In genomic region chr1:22025368-22026154, GRCh38 we compare ENCODE assay signal across 1 cellular context.
TF ChIP-seq lines count a peak whose summit lies in the region.

No MANE protein-coding gene starts in this region.

TF ChIP-seq in HepG2, 621 proteins besides CTCF, POLR2A, EP300 and RAD21 (continued from another document and continues in another):
- TF ChIP-seq, protein P1, sequence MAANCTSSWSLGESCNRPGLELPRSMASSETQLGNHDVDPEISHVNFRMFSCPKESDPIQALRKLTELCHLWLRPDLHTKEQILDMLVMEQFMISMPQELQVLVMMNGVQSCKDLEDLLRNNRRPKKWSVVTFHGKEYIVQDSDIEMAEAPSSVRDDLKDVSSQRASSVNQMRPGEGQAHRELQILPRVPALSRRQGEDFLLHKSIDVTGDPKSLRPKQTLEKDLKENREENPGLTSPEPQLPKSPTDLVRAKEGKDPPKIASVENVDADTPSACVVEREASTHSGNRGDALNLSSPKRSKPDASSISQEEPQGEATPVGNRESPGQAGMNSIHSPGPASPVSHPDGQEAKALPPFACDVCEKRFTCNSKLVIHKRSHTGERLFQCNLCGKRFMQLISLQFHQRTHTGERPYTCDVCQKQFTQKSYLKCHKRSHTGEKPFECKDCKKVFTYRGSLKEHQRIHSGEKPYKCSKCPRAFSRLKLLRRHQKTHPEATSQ (CRISPR knock-in tag; IDR thresholded peaks at IDR 0.05; ENCODE audit: borderline replicate concordance): 0 out of 2 replicates have a peak, but pooled peaks have one; percentile 35
- TF ChIP-seq NR2F1 (CRISPR knock-in tag; IDR thresholded peaks at IDR 0.05) (no peak), ZNF687 (CRISPR knock-in tag; IDR thresholded peaks at IDR 0.05) (peak; percentile 73), CCAR2 (optimal IDR thresholded peaks at IDR 0.05; ENCODE audit: low read depth, low read length) (no peak), MYC (CRISPR knock-in tag; IDR thresholded peaks at IDR 0.05; ENCODE audit: borderline replicate concordance) (peak; percentile 52; the same call in 1 of the 2 replicates), IRF2 (CRISPR knock-in tag; IDR thresholded peaks at IDR 0.05) (peak; percentile 79; the same call in 1 of the 2 replicates), TBX2 (CRISPR knock-in tag; IDR thresholded peaks at IDR 0.05; ENCODE audit: borderline replicate concordance) (peak; percentile 66; the same call in 1 of the 2 replicates), ZNF660 (CRISPR knock-in tag; IDR thresholded peaks at IDR 0.05; ENCODE audit: borderline replicate concordance, low read depth) (no peak), EEA1 (CRISPR knock-in tag; IDR thresholded peaks at IDR 0.05; ENCODE audit: borderline replicate concordance) (no peak), ZNF766 (CRISPR knock-in tag; IDR thresholded peaks at IDR 0.05; ENCODE audit: borderline replicate concordance) (no peak), HNRNPUL1 (IDR thresholded peaks at IDR 0.05; ENCODE audit: low read depth, low read length) (no peak), ZSCAN20 (CRISPR knock-in tag; IDR thresholded peaks at IDR 0.05; ENCODE audit: borderline replicate concordance) (no peak), NR2F2 (IDR thresholded peaks at IDR 0.05; ENCODE audit: borderline replicate concordance, low read depth) (no peak), GTF3A (CRISPR knock-in tag; conservative IDR thresholded peaks at IDR 0.05) (peak; percentile 76; the same call in 1 of the 2 replicates), HNF1A (IDR thresholded peaks at IDR 0.05; ENCODE audit: low read depth) (no peak), HNF1A (CRISPR knock-in tag; IDR thresholded peaks at IDR 0.05; ENCODE audit: borderline replicate concordance) (no peak), NR1H2 (CRISPR knock-in tag; IDR thresholded peaks at IDR 0.05; ENCODE audit: borderline replicate concordance, low read depth) (peak; percentile 64; the same call in 1 of the 2 replicates), ZNF703 (CRISPR knock-in tag; IDR thresholded peaks at IDR 0.05; ENCODE audit: borderline replicate concordance) (no peak), HES4 (CRISPR knock-in tag; IDR thresholded peaks at IDR 0.05; ENCODE audit: borderline replicate concordance) (peak; percentile 61; the same call in 1 of the 2 replicates), ZSCAN25 (CRISPR knock-in tag; IDR thresholded peaks at IDR 0.05) (no peak)
- TF ChIP-seq, protein P2, sequence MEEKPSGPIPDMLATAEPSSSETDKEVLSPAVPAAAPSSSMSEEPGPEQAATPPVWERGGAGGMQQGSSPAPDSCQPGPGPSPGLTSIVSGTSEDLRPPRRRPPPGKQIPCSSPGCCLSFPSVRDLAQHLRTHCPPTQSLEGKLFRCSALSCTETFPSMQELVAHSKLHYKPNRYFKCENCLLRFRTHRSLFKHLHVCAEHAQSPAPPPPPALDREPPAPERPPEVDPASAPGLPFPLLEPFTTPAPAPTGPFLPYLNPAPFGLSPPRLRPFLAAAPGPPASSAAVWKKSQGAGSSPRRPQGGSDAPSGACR (CRISPR knock-in tag; IDR thresholded peaks at IDR 0.05): peak; percentile 58; the same call in 1 of the 2 replicates
- TF ChIP-seq, protein P3, sequence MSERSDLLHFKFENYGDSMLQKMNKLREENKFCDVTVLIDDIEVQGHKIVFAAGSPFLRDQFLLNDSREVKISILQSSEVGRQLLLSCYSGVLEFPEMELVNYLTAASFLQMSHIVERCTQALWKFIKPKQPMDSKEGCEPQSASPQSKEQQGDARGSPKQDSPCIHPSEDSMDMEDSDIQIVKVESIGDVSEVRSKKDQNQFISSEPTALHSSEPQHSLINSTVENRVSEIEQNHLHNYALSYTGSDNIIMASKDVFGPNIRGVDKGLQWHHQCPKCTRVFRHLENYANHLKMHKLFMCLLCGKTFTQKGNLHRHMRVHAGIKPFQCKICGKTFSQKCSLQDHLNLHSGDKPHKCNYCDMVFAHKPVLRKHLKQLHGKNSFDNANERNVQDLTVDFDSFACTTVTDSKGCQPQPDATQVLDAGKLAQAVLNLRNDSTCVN (CRISPR knock-in tag; IDR thresholded peaks at IDR 0.05; ENCODE audit: borderline replicate concordance): no peak
- TF ChIP-seq, protein P4, sequence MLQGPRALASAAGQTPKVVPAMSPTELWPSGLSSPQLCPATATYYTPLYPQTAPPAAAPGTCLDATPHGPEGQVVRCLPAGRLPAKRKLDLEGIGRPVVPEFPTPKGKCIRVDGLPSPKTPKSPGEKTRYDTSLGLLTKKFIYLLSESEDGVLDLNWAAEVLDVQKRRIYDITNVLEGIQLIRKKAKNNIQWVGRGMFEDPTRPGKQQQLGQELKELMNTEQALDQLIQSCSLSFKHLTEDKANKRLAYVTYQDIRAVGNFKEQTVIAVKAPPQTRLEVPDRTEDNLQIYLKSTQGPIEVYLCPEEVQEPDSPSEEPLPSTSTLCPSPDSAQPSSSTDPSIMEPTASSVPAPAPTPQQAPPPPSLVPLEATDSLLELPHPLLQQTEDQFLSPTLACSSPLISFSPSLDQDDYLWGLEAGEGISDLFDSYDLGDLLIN (CRISPR knock-in tag; IDR thresholded peaks at IDR 0.05; ENCODE audit: borderline replicate concordance): peak; percentile 39; the same call in 1 of the 2 replicates
- TF ChIP-seq, protein P5, sequence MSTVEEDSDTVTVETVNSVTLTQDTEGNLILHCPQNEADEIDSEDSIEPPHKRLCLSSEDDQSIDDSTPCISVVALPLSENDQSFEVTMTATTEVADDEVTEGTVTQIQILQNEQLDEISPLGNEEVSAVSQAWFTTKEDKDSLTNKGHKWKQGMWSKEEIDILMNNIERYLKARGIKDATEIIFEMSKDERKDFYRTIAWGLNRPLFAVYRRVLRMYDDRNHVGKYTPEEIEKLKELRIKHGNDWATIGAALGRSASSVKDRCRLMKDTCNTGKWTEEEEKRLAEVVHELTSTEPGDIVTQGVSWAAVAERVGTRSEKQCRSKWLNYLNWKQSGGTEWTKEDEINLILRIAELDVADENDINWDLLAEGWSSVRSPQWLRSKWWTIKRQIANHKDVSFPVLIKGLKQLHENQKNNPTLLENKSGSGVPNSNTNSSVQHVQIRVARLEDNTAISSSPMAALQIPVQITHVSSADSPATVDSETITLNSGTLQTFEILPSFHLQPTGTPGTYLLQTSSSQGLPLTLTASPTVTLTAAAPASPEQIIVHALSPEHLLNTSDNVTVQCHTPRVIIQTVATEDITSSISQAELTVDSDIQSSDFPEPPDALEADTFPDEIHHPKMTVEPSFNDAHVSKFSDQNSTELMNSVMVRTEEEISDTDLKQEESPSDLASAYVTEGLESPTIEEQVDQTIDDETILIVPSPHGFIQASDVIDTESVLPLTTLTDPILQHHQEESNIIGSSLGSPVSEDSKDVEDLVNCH (CRISPR knock-in tag; IDR thresholded peaks at IDR 0.05): no peak
- TF ChIP-seq, protein P6, sequence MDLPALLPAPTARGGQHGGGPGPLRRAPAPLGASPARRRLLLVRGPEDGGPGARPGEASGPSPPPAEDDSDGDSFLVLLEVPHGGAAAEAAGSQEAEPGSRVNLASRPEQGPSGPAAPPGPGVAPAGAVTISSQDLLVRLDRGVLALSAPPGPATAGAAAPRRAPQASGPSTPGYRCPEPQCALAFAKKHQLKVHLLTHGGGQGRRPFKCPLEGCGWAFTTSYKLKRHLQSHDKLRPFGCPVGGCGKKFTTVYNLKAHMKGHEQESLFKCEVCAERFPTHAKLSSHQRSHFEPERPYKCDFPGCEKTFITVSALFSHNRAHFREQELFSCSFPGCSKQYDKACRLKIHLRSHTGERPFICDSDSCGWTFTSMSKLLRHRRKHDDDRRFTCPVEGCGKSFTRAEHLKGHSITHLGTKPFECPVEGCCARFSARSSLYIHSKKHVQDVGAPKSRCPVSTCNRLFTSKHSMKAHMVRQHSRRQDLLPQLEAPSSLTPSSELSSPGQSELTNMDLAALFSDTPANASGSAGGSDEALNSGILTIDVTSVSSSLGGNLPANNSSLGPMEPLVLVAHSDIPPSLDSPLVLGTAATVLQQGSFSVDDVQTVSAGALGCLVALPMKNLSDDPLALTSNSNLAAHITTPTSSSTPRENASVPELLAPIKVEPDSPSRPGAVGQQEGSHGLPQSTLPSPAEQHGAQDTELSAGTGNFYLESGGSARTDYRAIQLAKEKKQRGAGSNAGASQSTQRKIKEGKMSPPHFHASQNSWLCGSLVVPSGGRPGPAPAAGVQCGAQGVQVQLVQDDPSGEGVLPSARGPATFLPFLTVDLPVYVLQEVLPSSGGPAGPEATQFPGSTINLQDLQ (CRISPR knock-in tag; IDR thresholded peaks at IDR 0.05): peak; percentile 91
- TF ChIP-seq, protein P7, sequence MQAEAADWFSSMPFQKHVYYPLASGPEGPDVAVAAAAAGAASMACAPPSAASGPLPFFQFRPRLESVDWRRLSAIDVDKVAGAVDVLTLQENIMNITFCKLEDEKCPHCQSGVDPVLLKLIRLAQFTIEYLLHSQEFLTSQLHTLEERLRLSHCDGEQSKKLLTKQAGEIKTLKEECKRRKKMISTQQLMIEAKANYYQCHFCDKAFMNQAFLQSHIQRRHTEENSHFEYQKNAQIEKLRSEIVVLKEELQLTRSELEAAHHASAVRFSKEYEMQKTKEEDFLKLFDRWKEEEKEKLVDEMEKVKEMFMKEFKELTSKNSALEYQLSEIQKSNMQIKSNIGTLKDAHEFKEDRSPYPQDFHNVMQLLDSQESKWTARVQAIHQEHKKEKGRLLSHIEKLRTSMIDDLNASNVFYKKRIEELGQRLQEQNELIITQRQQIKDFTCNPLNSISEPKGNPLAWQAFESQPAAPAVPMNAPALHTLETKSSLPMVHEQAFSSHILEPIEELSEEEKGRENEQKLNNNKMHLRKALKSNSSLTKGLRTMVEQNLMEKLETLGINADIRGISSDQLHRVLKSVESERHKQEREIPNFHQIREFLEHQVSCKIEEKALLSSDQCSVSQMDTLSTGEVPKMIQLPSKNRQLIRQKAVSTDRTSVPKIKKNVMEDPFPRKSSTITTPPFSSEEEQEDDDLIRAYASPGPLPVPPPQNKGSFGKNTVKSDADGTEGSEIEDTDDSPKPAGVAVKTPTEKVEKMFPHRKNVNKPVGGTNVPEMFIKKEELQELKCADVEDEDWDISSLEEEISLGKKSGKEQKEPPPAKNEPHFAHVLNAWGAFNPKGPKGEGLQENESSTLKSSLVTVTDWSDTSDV (CRISPR knock-in tag; IDR thresholded peaks at IDR 0.05): no peak
- TF ChIP-seq, protein P8, sequence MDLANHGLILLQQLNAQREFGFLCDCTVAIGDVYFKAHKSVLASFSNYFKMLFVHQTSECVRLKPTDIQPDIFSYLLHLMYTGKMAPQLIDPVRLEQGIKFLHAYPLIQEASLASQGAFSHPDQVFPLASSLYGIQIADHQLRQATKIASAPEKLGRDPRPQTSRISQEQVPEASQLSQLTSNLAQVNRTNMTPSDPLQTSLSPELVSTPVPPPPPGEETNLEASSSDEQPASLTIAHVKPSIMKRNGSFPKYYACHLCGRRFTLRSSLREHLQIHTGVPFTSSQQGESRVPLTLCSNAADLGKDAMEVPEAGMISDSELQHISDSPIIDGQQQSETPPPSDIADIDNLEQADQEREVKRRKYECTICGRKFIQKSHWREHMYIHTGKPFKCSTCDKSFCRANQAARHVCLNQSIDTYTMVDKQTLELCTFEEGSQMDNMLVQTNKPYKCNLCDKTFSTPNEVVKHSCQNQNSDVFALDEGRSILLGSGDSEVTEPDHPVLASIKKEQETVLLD (CRISPR knock-in tag; IDR thresholded peaks at IDR 0.05; ENCODE audit: low read depth): no peak; the same call in 1 of the 2 replicates
